ENCODE assay signal across 18 cellular contexts in the genomic region with DNA sequence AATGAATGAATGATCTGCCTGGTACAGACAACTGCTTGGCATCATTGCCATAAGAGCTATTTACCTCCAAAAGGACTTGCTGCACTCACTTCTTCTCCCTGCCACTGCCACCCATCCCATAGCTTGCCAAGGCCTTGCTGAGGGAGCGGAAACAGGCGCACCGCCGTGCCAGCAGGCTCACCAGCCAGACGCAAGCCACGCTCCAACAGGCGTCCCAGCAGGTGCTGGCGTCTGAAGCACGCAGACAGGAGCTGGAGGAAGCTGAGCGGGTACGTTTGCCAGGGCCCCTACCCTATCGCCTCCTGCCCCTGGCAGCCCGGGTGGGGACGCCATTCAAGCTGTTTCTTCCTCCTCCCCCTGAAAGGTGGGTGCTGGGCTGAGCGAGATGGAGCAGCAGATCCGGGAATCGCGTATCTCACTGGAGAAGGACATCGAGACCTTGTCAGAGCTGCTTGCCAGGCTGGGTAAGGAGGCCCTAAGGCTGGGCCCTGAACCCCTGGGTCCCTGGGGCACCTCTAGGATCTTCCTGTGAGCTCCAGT.
"Had no signal": no experiment of that assay in that cellular context is flagged by ENCODE, and none has a peak within 500 bp of the region (broad histone marks: within the 10 kb centered on the region; RNA-seq: fewer than 3 reads in every experiment).

No MANE protein-coding gene starts in this region.

- H3K27me3 ChIP-seq: pancreas, right atrium auricular region had no signal

- H3K4me3 ChIP-seq: pancreas, psoas muscle, right atrium auricular region, tibial artery had no signal

- H3K9me3 ChIP-seq: pancreas, psoas muscle, right atrium auricular region, tibial artery had no signal

- H3K4me1 ChIP-seq: pancreas, psoas muscle, right atrium auricular region had no signal

- H3K36me3 ChIP-seq: pancreas, right atrium auricular region, tibial artery had no signal

- FAIRE-seq: keratinocyte, pancreas, TTC549 had no signal

- DNase-seq: activated CD4-positive, alpha-beta T cell treated with anti-CD3 and anti-CD28 coated beads for 1 hour; activated CD4-positive, alpha-beta T cell treated with anti-CD3 and anti-CD28 coated beads, Interleukin-2, amount 50 U/mL, for 1 hour; activated gamma-delta T cell treated with Interleukin-2 at 50 U/mL for 16 hours; activated T-cell treated with anti-CD3 and anti-CD28 coated beads, Interleukin-2, amount 50 U/mL, for 1 hour; aorta; effector CD4-positive, alpha-beta T cell; erythroblast; foreskin fibroblast; left colon; pancreas; psoas muscle; stimulated activated CD4-positive, alpha-beta T cell treated with anti-CD3 and anti-CD28 coated beads, Interleukin-12 subunit alpha, Interleukin-12 subunit beta, amount 100 ng/mL, for 4 hours; stimulated activated CD4-positive, alpha-beta T cell treated with anti-CD3 and anti-CD28 coated beads, Interleukin-4, amount 100 ng/mL, for 4 hours; substantia nigra; tibial artery had no signal

- ATAC-seq: left colon, pancreas, psoas muscle had no signal

- H3K27ac ChIP-seq: pancreas, psoas muscle, right atrium auricular region, tibial artery had no signal
